28 cellular contexts compared by ENCODE assay signal in the genomic region with DNA sequence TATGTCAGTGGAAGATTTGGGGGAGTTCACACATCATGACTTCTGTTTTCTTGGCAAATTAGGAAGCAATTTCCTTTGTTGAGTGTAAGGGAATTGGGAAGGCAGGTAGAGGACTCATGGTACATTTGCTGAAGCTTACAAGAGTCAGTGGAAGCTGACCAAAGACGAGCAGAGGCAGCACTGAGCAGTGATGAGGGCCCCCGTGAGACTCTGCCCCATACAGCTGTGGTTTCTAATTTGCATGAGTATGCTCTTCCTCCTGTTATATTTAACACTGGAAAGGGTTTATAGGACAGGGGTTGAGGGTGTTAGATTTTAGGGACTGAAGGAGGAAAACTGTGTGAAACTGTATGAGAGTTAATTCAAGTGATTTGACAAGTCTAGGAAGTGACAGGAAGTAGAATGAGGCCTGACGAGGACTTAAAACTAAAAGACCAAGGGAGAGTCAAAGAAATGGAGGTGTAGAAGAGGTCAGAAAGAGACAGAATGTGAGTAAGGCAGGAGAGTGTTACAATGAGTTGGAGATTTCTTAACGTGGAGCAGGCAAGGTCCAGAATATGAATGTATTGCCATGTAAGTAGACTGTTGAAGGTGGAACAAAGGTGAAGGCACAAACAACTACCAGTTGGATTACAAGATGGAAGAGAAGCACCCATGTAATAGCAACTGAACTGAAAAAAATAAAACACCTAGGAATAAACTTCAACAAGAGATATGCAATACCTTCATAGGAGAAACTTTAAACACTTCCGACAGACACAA.
"Had no signal": no experiment of that assay in that cellular context is flagged by ENCODE, and none has a peak within 500 bp of the region (broad histone marks: within the 10 kb centered on the region; RNA-seq: fewer than 3 reads in every experiment).

No MANE protein-coding gene starts in this region.

- DNase-seq: activated B cell treated with CpG ODN at 0.5 μM for 24 hours; activated CD4-positive, alpha-beta T cell treated with anti-CD3 and anti-CD28 coated beads for 48 hours; activated CD4-positive, alpha-beta T cell treated with anti-CD3 and anti-CD28 coated beads, Interleukin-2, amount 50 U/mL, for 1 hour; activated CD4-positive, alpha-beta T cell treated with anti-CD3 and anti-CD28 coated beads, Interleukin-2, amount 50 U/mL, for 48 hours; activated CD8-positive, alpha-beta memory T cell treated with anti-CD3 and anti-CD28 coated beads for 24 hours; activated CD8-positive, alpha-beta T cell treated with anti-CD3 and anti-CD28 coated beads for 36 hours; activated gamma-delta T cell; activated naive CD4-positive, alpha-beta T cell; activated naive CD4-positive, alpha-beta T cell treated with anti-CD3 and anti-CD28 coated beads, Interleukin-2, amount 10 ng/mL, durations not matched to agents 7 days and 5 days; activated naive CD8-positive, alpha-beta T cell treated with anti-CD3 and anti-CD28 coated beads, Interleukin-2, amount 10 ng/mL, durations not matched to agents 7 days and 5 days; activated T-cell treated with anti-CD3 and anti-CD28 coated beads, Interleukin-2, amount 50 U/mL, for 4 hours; brain microvascular endothelial cell; dorsolateral prefrontal cortex; effector memory CD4-positive, alpha-beta T cell; endodermal cell; foreskin fibroblast; glutamatergic neuron; heart left ventricle; hypothalamus; T1000; WERI-Rb-1 had no signal

- ATAC-seq: activated CD4-positive, CD25-positive, alpha-beta regulatory T cell treated with anti-CD3 and anti-CD28 coated beads, Interleukin-2, amount 50 U/mL, for 24 hours; activated CD8-positive, alpha-beta T cell treated with anti-CD3 and anti-CD28 coated beads for 36 hours; activated naive CD4-positive, alpha-beta T cell treated with anti-CD3 and anti-CD28 coated beads, Interleukin-2, amount 50 U/mL, for 72 hours; activated T-cell treated with anti-CD3 and anti-CD28 coated beads, Interleukin-2, amount 50 U/mL, for 4 hours; esophagus mucosa; heart left ventricle had no signal

- H3K4me3 Mint-ChIP-seq: activated B cell treated with CpG ODN at 0.5 μM for 24 hours; activated CD8-positive, alpha-beta T cell treated with anti-CD3 and anti-CD28 coated beads for 36 hours; activated naive CD4-positive, alpha-beta T cell treated with anti-CD3 and anti-CD28 coated beads, Interleukin-2, amount 10 ng/mL, durations not matched to agents 7 days and 5 days; activated naive CD8-positive, alpha-beta T cell treated with anti-CD3 and anti-CD28 coated beads, Interleukin-2, amount 10 ng/mL, durations not matched to agents 7 days and 5 days; activated T-cell treated with anti-CD3 and anti-CD28 coated beads, Interleukin-2, amount 50 U/mL, for 4 hours; central memory CD8-positive, alpha-beta T cell; dendritic cell treated with granulocyte-macrophage colony-stimulating factor and Interleukin-4, amounts not matched to agents 40 ng/mL and 50 ng/mL, for 4 days; endodermal cell had no signal

- H3K4me1 ChIP-seq: heart left ventricle had no signal

- H3K27ac ChIP-seq: brain microvascular endothelial cell, coronary artery, dorsolateral prefrontal cortex, heart left ventricle, WERI-Rb-1 had no signal

- H3K4me3 ChIP-seq: coronary artery, dorsolateral prefrontal cortex, heart left ventricle had no signal

- H3K36me3 Mint-ChIP-seq: activated naive CD4-positive, alpha-beta T cell treated with anti-CD3 and anti-CD28 coated beads, Interleukin-2, amount 10 ng/mL, durations not matched to agents 7 days and 5 days had no signal

- H3K36me3 ChIP-seq: brain microvascular endothelial cell had no signal

- H3K4me1 Mint-ChIP-seq: activated naive CD4-positive, alpha-beta T cell treated with anti-CD3 and anti-CD28 coated beads, Interleukin-2, amount 10 ng/mL, durations not matched to agents 7 days and 5 days; activated naive CD8-positive, alpha-beta T cell treated with anti-CD3 and anti-CD28 coated beads, Interleukin-2, amount 10 ng/mL, durations not matched to agents 7 days and 5 days; central memory CD8-positive, alpha-beta T cell; endodermal cell had no signal

- H3K27ac Mint-ChIP-seq: activated B cell treated with CpG ODN at 0.5 μM for 24 hours; activated CD8-positive, alpha-beta T cell treated with anti-CD3 and anti-CD28 coated beads for 36 hours; activated naive CD4-positive, alpha-beta T cell treated with anti-CD3 and anti-CD28 coated beads, Interleukin-2, amount 10 ng/mL, durations not matched to agents 7 days and 5 days; activated naive CD4-positive, alpha-beta T cell treated with anti-CD3 and anti-CD28 coated beads, Interleukin-2, amount 50 U/mL, for 72 hours; activated naive CD8-positive, alpha-beta T cell treated with anti-CD3 and anti-CD28 coated beads, Interleukin-2, amount 10 ng/mL, durations not matched to agents 7 days and 5 days; activated T-helper 2 cell treated with anti-CD3 and anti-CD28 coated beads, Interferon-gamma antibody, Interleukin-2, Interleukin-4, amounts not matched to agents 10 μg/mL and 5 μg/mL and 100 μg/mL, durations not matched to agents 14 hours and 24 hours and 36 hours; dendritic cell treated with granulocyte-macrophage colony-stimulating factor and Interleukin-4, amounts not matched to agents 40 ng/mL and 50 ng/mL, for 4 days; endodermal cell had no signal

- H3K27me3 Mint-ChIP-seq: activated B cell treated with CpG ODN at 0.5 μM for 24 hours; activated CD8-positive, alpha-beta T cell treated with anti-CD3 and anti-CD28 coated beads for 36 hours; activated naive CD4-positive, alpha-beta T cell treated with anti-CD3 and anti-CD28 coated beads, Interleukin-2, amount 10 ng/mL, durations not matched to agents 7 days and 5 days; activated naive CD8-positive, alpha-beta T cell treated with anti-CD3 and anti-CD28 coated beads, Interleukin-2, amount 10 ng/mL, durations not matched to agents 7 days and 5 days; central memory CD8-positive, alpha-beta T cell; dendritic cell treated with granulocyte-macrophage colony-stimulating factor and Interleukin-4, amounts not matched to agents 40 ng/mL and 50 ng/mL, for 4 days had no signal

- H3K27me3 ChIP-seq: brain microvascular endothelial cell, dorsolateral prefrontal cortex, heart left ventricle had no signal

- H3K9me3 Mint-ChIP-seq: activated B cell treated with CpG ODN at 0.5 μM for 24 hours; activated CD8-positive, alpha-beta T cell treated with anti-CD3 and anti-CD28 coated beads for 36 hours; central memory CD8-positive, alpha-beta T cell had no signal
